ENCODE assay signal across 14 cellular contexts in the genomic region with DNA sequence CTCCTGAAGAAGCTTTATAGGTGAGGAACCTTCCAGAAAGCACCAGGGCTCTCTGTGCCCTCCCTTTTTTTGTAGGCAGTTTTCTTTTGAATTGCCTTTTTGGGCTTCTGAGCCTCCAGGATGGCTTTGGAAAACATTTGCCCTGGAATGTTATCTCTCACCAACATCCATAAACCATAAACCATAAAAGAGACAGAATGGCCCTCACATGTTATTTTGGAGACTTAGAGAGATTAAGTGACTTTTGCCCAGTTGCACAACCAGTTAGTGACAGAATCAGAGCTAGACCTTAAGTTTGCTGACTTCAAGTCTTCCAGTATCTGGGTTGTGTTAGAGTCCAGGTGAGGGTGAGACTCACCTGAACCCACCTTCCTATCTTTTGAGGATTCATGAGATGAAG.
A peak's percentile ranks its signal among the peaks of the same experiment; 100 is the strongest.
DNase-seq lines count a peak whose midpoint lies in the region; ATAC-seq and TF ChIP-seq lines count a peak whose summit lies in the region.
"Had no signal": no experiment of that assay in that cellular context is flagged by ENCODE, and none has a peak within 500 bp of the region (broad histone marks: within the 10 kb centered on the region; RNA-seq: fewer than 3 reads in every experiment).

No MANE protein-coding gene starts in this region.

- H3K18ac ChIP-seq in trophoblast cell (ENCODE audit: low read length) = no peak overlapping the region

- H3K4me2 ChIP-seq in trophoblast cell (ENCODE audit: low read length) = no peak overlapping the region
- H3K4me2 ChIP-seq: BLaER1 treated with 17β-estradiol and CSF1 and Interleukin-3, amounts not matched to agents 10 nM and 100 nM had no signal

- H4K12ac ChIP-seq in trophoblast cell (ENCODE audit: low read depth, low read length) = no peak overlapping the region

- H3K36me3 Mint-ChIP-seq in Caco-2 (ENCODE audit: insufficient read depth, unreplicated experiment) (peaks cover 18% of the 10 kb centered on the region), osteocyte (ENCODE audit: unreplicated experiment) (no peaks in the 10 kb centered on the region)

- H3K4me3 Mint-ChIP-seq in Caco-2 (ENCODE audit: unreplicated experiment) = peak overlapping the region; percentile 27
- H3K4me3 Mint-ChIP-seq in osteocyte (ENCODE audit: unreplicated experiment) = no peak overlapping the region
- H3K4me3 Mint-ChIP-seq: CD4-positive, CD25-positive, alpha-beta regulatory T cell; IgD-negative memory B cell had no signal

- H3K27me3 ChIP-seq in Caco-2 (replicated peaks; ENCODE audit: control insufficient read depth, insufficient read depth, low read length) (no peaks in the 10 kb centered on the region), trophoblast cell (ENCODE audit: insufficient read depth, low read length) (no peaks in the 10 kb centered on the region)
- H3K27me3 ChIP-seq: BLaER1 treated with 17β-estradiol and CSF1 and Interleukin-3, amounts not matched to agents 10 nM and 100 nM had no signal

- H3K4me3 ChIP-seq in Caco-2 (ENCODE audit: low read depth, low read length) = no peak overlapping the region
- no peak overlapping the region for H3K4me3 ChIP-seq in fibroblast of villous mesenchyme (ENCODE audit: low read depth, low read length)
- H3K4me3 ChIP-seq in trophoblast cell (ENCODE audit: low read depth, low read length) = no peak overlapping the region
- H3K4me3 ChIP-seq: BLaER1 treated with 17β-estradiol and CSF1 and Interleukin-3, amounts not matched to agents 10 nM and 100 nM; GM12878 had no signal

- no peak overlapping the region for H3K14ac ChIP-seq in trophoblast cell (ENCODE audit: low read length)

- H3K9ac ChIP-seq in trophoblast cell (ENCODE audit: low read length) = no peak overlapping the region
- H3K9ac ChIP-seq: BLaER1 treated with 17β-estradiol and CSF1 and Interleukin-3, amounts not matched to agents 10 nM and 100 nM had no signal

- no peaks in the 10 kb centered on the region for H3K79me1 ChIP-seq in trophoblast cell (ENCODE audit: low read length)

- H3K27ac ChIP-seq in VCaP (peak overlapping the region; percentile 38), trophoblast cell (ENCODE audit: low read depth, low read length) (no peak overlapping the region)
- H3K27ac ChIP-seq: BLaER1 treated with 17β-estradiol and CSF1 and Interleukin-3, amounts not matched to agents 10 nM and 100 nM had no signal

- H2BK5ac ChIP-seq in trophoblast cell (ENCODE audit: low read depth, low read length, poor library complexity) = no peak overlapping the region

- no TSS peak for BruUV-seq in Caco-2 (replicated peaks; lab: Mats Ljungman, UMichigan)

- no peak overlapping the region for H2AFZ ChIP-seq in trophoblast cell (ENCODE audit: insufficient read depth, low read length, poor library complexity)

- H4K8ac ChIP-seq in trophoblast cell (ENCODE audit: low read depth, low read length) = no peak overlapping the region

- no peak overlapping the region for H2BK120ac ChIP-seq in trophoblast cell (ENCODE audit: insufficient read depth, low read length, poor library complexity)

- H3K4me1 ChIP-seq in Caco-2 = peaks cover 25% of the 10 kb centered on the region
- peaks cover 7 to 9% of the 10 kb centered on the region in 2 experiments for H3K4me1 ChIP-seq in trophoblast cell (ENCODE audit: control insufficient read depth in 1 of 2, insufficient read depth in 2 of 2, low read length in 2 of 2)

- H3K23ac ChIP-seq in trophoblast cell (ENCODE audit: low read length) = no peak overlapping the region

- no peaks in the 10 kb centered on the region for H3K79me2 ChIP-seq in trophoblast cell (ENCODE audit: control insufficient read depth, insufficient read depth, low read length, poor library complexity)

- H4K91ac ChIP-seq in trophoblast cell (ENCODE audit: low read depth, low read length) = no peak overlapping the region

- no peak for ATAC-seq in GM18498 (IDR thresholded peaks at IDR 0.05; ENCODE audit: unreplicated experiment)
- ATAC-seq: GM12878 had no signal

- H3K4ac ChIP-seq in trophoblast cell (ENCODE audit: low read depth, low read length) = no peak overlapping the region

- intact Hi-C loops in Caco-2 (cut with micrococcal nuclease; ENCODE audit: unreplicated experiment) = no loop called here

- DNase-seq in Caco-2 (peak in 1 of 2 experiments; percentile 54), fibroblast of villous mesenchyme (ENCODE audit: low read depth) (peak; percentile 44), osteocyte (ENCODE audit: extremely low spot score, unreplicated experiment) (no peak), activated T-cell treated with anti-CD3 and anti-CD28 coated beads for 4 hours (no peak), HuH-7.5 (ENCODE audit: low spot score) (no peak), trophoblast cell (no peak)
- DNase-seq: Calu3; CD4-positive, CD25-positive, alpha-beta regulatory T cell; DMS 273 treated with DMSO at 0.1 percent for 48 hours had no signal

- H3K9me3 ChIP-seq in Caco-2 (no peaks in the 10 kb centered on the region; the same call in 1 of the 2 replicates), trophoblast cell (ENCODE audit: insufficient read depth, low read depth, low read length) (peaks cover 2% of the 10 kb centered on the region)

- H2AK5ac ChIP-seq in trophoblast cell (ENCODE audit: low read length) = no peak overlapping the region

- CTCF ChIA-PET in Caco-2 (lab: Charles Lee) = interaction anchor here (0.8 to 0.9 kb wide), 2 partner anchors 17 to 28 kb away, joined by 3 read pairs; no protein-coding TSS in a partner anchor

- no peaks in the 10 kb centered on the region for H3K27me3 Mint-ChIP-seq in Caco-2 (ENCODE audit: insufficient read depth, unreplicated experiment)
- peaks cover 8% of the 10 kb centered on the region for H3K27me3 Mint-ChIP-seq in osteocyte (ENCODE audit: unreplicated experiment)
- H3K27me3 Mint-ChIP-seq: CD4-positive, CD25-positive, alpha-beta regulatory T cell; IgD-negative memory B cell had no signal

- H3K4me1 Mint-ChIP-seq in Caco-2 (ENCODE audit: low read depth, unreplicated experiment) (peaks cover 19% of the 10 kb centered on the region), osteocyte (ENCODE audit: unreplicated experiment) (peaks cover 21% of the 10 kb centered on the region)

- H3K27ac Mint-ChIP-seq in Caco-2 (ENCODE audit: unreplicated experiment) (peak overlapping the region; percentile 67), osteocyte (ENCODE audit: unreplicated experiment) (peak overlapping the region; percentile 47)
- H3K27ac Mint-ChIP-seq: IgD-negative memory B cell had no signal

- no peak for TF ChIP-seq CTCF in Caco-2 (IDR thresholded peaks at IDR 0.05; ENCODE audit: insufficient read depth in 1 of 2, low read depth in 1 of 2, low read length in 1 of 2, severe bottlenecking in 1 of 2, unreplicated experiment in 1 of 2)
- no peak for TF ChIP-seq CTCF in VCaP (conservative IDR thresholded peaks at IDR 0.05)
- TF ChIP-seq CTCF in fibroblast of villous mesenchyme (IDR thresholded peaks at IDR 0.05; ENCODE audit: insufficient read depth, low read depth, low read length) = no peak
- TF ChIP-seq CTCF in osteocyte (IDR thresholded peaks at IDR 0.05) = no peak

- H2BK12ac ChIP-seq in trophoblast cell (ENCODE audit: low read length) = no peak overlapping the region

- POLR2A ChIA-PET in Caco-2 (lab: Charles Lee) = no interaction called here

- no peaks in the 10 kb centered on the region for H3K9me3 Mint-ChIP-seq in Caco-2 (ENCODE audit: unreplicated experiment)
- no peaks in the 10 kb centered on the region for H3K9me3 Mint-ChIP-seq in osteocyte (ENCODE audit: unreplicated experiment)

- H3K36me3 ChIP-seq in Caco-2 (ENCODE audit: control insufficient read depth, insufficient read depth, low read length) (0 out of 2 replicates have a peak, but pooled peaks cover 1% of the 10 kb centered on the region), trophoblast cell (ENCODE audit: control insufficient read depth in 1 of 2, insufficient read depth in 2 of 2, low read length in 2 of 2) (no peaks in the 10 kb centered on the region)
